Comparison of ENCODE assay signal across 8 cellular contexts in genomic region chr3:108589081-108589997, GRCh38. TPM values are rescaled to one million over a fixed set of nuclear protein-coding genes. Genes with fewer than 3 reads are reported as not detected.
DNase-seq lines count a peak whose midpoint lies in the region; ATAC-seq and TF ChIP-seq lines count a peak whose summit lies in the region.

Gene CIP2A, minus strand, starts transcription at chr3:108589438. Its CDS starts 63 bp downstream, at chr3:108589375.
Gene DZIP3, plus strand, starts transcription at chr3:108589722. Its CDS starts 15,685 bp downstream, at chr3:108605407.

- peaks cover 13% of the 10 kb centered on the region; the same call in 1 of the 2 replicates for H4K20me1 ChIP-seq in DND-41 (ENCODE audit: insufficient read depth, low read length)

- H3K4me3 ChIP-seq in DND-41 (ENCODE audit: low read depth in 1 of 2, low read length in 2 of 2): peak within 1 kb of the TSS; percentile 73 to 95
- peak within 1 kb of the TSS; percentile 57 to 83 (median 70) for H3K4me3 ChIP-seq in Peyer's patch
- peak within 1 kb of the TSS; percentile 66 to 81 (median 76) for H3K4me3 ChIP-seq in esophagus muscularis mucosa
- H3K4me3 ChIP-seq in muscle layer of colon (ENCODE audit: low read depth in 1 of 2, low read length in 2 of 2): peak within 1 kb of the TSS; percentile 67 to 70

- H3K4me1 ChIP-seq in DND-41 (ENCODE audit: insufficient read depth, low read length): peaks cover 46% of the 10 kb centered on the region
- peaks cover 0 to 19% (median 0%) of the 10 kb centered on the region in 4 donors for H3K4me1 ChIP-seq in Peyer's patch
- H3K4me1 ChIP-seq in esophagus muscularis mucosa: peaks cover 15 to 29% (median 22%) of the 10 kb centered on the region in 4 donors
- no peaks in the 10 kb centered on the region for H3K4me1 ChIP-seq in muscle layer of colon (ENCODE audit: insufficient read depth, low read length)

- peak within 1 kb of the TSS; percentile 83 for H3K27ac ChIP-seq in DND-41 (ENCODE audit: low read length)
- peak within 1 kb of the TSS; percentile 85 for H3K27ac ChIP-seq in KOPT-K1 (ENCODE audit: low read depth, low read length, poor library complexity, severe bottlenecking)
- peak within 1 kb of the TSS; percentile 85 to 89 (median 88) for H3K27ac ChIP-seq in Peyer's patch
- H3K27ac ChIP-seq in esophagus muscularis mucosa (replicated peaks in 1 of 4): peak within 1 kb of the TSS; percentile 87 to 94 (median 90)
- peak within 1 kb of the TSS; percentile 81 for H3K27ac ChIP-seq in muscle layer of colon (ENCODE audit: low read depth, low read length)

- H3K79me2 ChIP-seq in DND-41 (ENCODE audit: insufficient read depth, low read length): peaks cover 73% of the 10 kb centered on the region

- H3K4me3 Mint-ChIP-seq in activated T-cell treated with anti-CD3 and anti-CD28 coated beads, Interleukin-2, amount 50 U/mL, for 72 hours: peak within 1 kb of the TSS; percentile 99

- H3K27me3 ChIP-seq in DND-41 (ENCODE audit: insufficient read depth, low read length, poor library complexity) (no peaks in the 10 kb centered on the region), Peyer's patch (no peaks in the 10 kb centered on the region), esophagus muscularis mucosa (no peaks in the 10 kb centered on the region), muscle layer of colon (ENCODE audit: control insufficient read depth in 1 of 2, insufficient read depth in 2 of 2, low read length in 2 of 2) (no peaks in the 10 kb centered on the region)

- H3K27me3 Mint-ChIP-seq in activated T-cell treated with anti-CD3 and anti-CD28 coated beads, Interleukin-2, amount 50 U/mL, for 72 hours (ENCODE audit: low read depth): no peaks in the 10 kb centered on the region

- peaks cover 57% of the 10 kb centered on the region for H3K4me1 Mint-ChIP-seq in activated T-cell treated with anti-CD3 and anti-CD28 coated beads, Interleukin-2, amount 50 U/mL, for 72 hours (ENCODE audit: low read depth)

- no peak for TF ChIP-seq CTCF in DND-41 (IDR thresholded peaks at IDR 0.05; ENCODE audit: borderline replicate concordance, extremely low read depth, low read length, poor library complexity, severe bottlenecking)
- TF ChIP-seq CTCF in Peyer's patch (IDR thresholded peaks at IDR 0.05): peak in 1 of 6 experiments; percentile 13
- peak in 2 of 3 experiments; percentile 8 to 9 for TF ChIP-seq CTCF in esophagus muscularis mucosa (IDR thresholded peaks at IDR 0.05)

- H3K4me2 ChIP-seq in DND-41 (ENCODE audit: insufficient read depth, low read length): peak within 1 kb of the TSS; percentile 88

- peaks cover 0 to 13% of the 10 kb centered on the region in 2 donors for H3K36me3 Mint-ChIP-seq in activated T-cell treated with anti-CD3 and anti-CD28 coated beads, Interleukin-2, amount 50 U/mL, for 72 hours (ENCODE audit: insufficient read depth in 2 of 2)

- WGBS in esophagus muscularis mucosa: under 1% methylated on average over 59 of the region's 59 CpGs

- DNase-seq in DND-41: peak; percentile 95
- peak; percentile 75 to 89 (median 84) for DNase-seq in Peyer's patch
- DNase-seq in activated T-cell treated with anti-CD3 and anti-CD28 coated beads, Interleukin-2, amount 50 U/mL, for 72 hours: peak; percentile 89 to 91
- peak; percentile 92 for DNase-seq in esophagus muscularis mucosa (ENCODE audit: extremely low spot score)
- DNase-seq in stimulated activated CD8-positive, alpha-beta memory T cell treated with anti-CD3 and anti-CD28 coated beads, Interleukin-7, amount 100 ng/mL, for 1 hour (ENCODE audit: low read depth in 2 of 2): peak; percentile 60 to 66

- H3K27ac Mint-ChIP-seq in activated T-cell treated with anti-CD3 and anti-CD28 coated beads, Interleukin-2, amount 50 U/mL, for 72 hours: peak within 1 kb of the TSS; percentile 98

- no peaks in the 10 kb centered on the region for H3K9me3 ChIP-seq in DND-41 (ENCODE audit: insufficient read depth, low read length, severe bottlenecking)
- no peaks in the 10 kb centered on the region for H3K9me3 ChIP-seq in KOPT-K1 (ENCODE audit: insufficient read depth, low read length, poor library complexity, severe bottlenecking)
- no peaks in the 10 kb centered on the region for H3K9me3 ChIP-seq in Peyer's patch
- no peaks in the 10 kb centered on the region for H3K9me3 ChIP-seq in esophagus muscularis mucosa
- no peaks in the 10 kb centered on the region for H3K9me3 ChIP-seq in muscle layer of colon (ENCODE audit: low read length)

- no peak for TF ChIP-seq EP300 in esophagus muscularis mucosa (IDR thresholded peaks at IDR 0.05)

- ATAC-seq in DND-41 (ENCODE audit: insufficient read depth, low read depth) (peak; percentile 96), GM21825 (IDR thresholded peaks at IDR 0.05; ENCODE audit: unreplicated experiment) (peak; percentile 91)
- ATAC-seq in activated T-cell treated with anti-CD3 and anti-CD28 coated beads, Interleukin-2, amount 50 U/mL, for 72 hours (replicated peaks in 1 of 2): peak; percentile 89 to 91

- TF ChIP-seq POLR2A in Peyer's patch (IDR thresholded peaks at IDR 0.05) (peak; percentile 54 to 68), esophagus muscularis mucosa (IDR thresholded peaks at IDR 0.05; ENCODE audit: low read depth) (peak; percentile 13)

- H3K9ac ChIP-seq in DND-41 (ENCODE audit: low read depth, low read length) (peak within 1 kb of the TSS; percentile 89), muscle layer of colon (ENCODE audit: low read length) (peak within 1 kb of the TSS; percentile 75)

- H3K36me3 ChIP-seq in DND-41 (ENCODE audit: insufficient read depth, low read length): peaks cover 18% of the 10 kb centered on the region
- H3K36me3 ChIP-seq in KOPT-K1 (ENCODE audit: insufficient read depth, low read length): peaks cover 28% of the 10 kb centered on the region
- H3K36me3 ChIP-seq in Peyer's patch: no peaks in the 10 kb centered on the region
- H3K36me3 ChIP-seq in esophagus muscularis mucosa: peaks cover 0 to under 1% (median 0%) of the 10 kb centered on the region in 4 donors
- no peaks in the 10 kb centered on the region for H3K36me3 ChIP-seq in muscle layer of colon (ENCODE audit: insufficient read depth, low read length)

- intact Hi-C loops in esophagus muscularis mucosa (cut with DNase I): no loop called here

- H2AFZ ChIP-seq in DND-41 (ENCODE audit: low read depth, low read length): peak within 1 kb of the TSS; percentile 97

- H3K9me3 Mint-ChIP-seq in activated T-cell treated with anti-CD3 and anti-CD28 coated beads, Interleukin-2, amount 50 U/mL, for 72 hours: no peaks in the 10 kb centered on the region

RNA-seq across cellular contexts. Expression of gene CIP2A, which starts in this region (rescaled TPM):
- total RNA-seq in Peyer's patch: 1 to 10 TPM; 2.1 to 7.4 (median 4.5) TPM
- 10 to 100 TPM; 32.5 to 42.1 TPM for total RNA-seq in activated T-cell treated with anti-CD3 and anti-CD28 coated beads, Interleukin-2, amount 50 U/mL, for 72 hours
- 1 to 10 TPM; 2.0 to 6.2 (median 2.1) TPM for total RNA-seq in esophagus muscularis mucosa

RNA-seq across cellular contexts. Expression of gene DZIP3, which starts in this region (rescaled TPM):
- 10 to 100 TPM in 1 of 4 donors, 1 to 10 TPM in 3; 4.6 to 21.5 (median 5.9) TPM for total RNA-seq in Peyer's patch
- total RNA-seq in activated T-cell treated with anti-CD3 and anti-CD28 coated beads, Interleukin-2, amount 50 U/mL, for 72 hours: 10 to 100 TPM; 21.2 to 25.2 TPM
- 10 to 100 TPM in 1 of 4 donors, 1 to 10 TPM in 3; 6.7 to 14.5 (median 8.7) TPM for total RNA-seq in esophagus muscularis mucosa

Comparison
In these comparisons a context has a peak if more than half of its experiments do, and no peak if none do; other contexts are left out.
1. Peak in every context shown above with its lines: DNase-seq, ATAC-seq, H3K4me3 ChIP-seq and H3K27ac ChIP-seq.